8 cellular contexts compared by ENCODE assay signal in genomic region chr7:149027055-149027454, GRCh38. TPM values are rescaled to one million over a fixed set of nuclear protein-coding genes. Genes with fewer than 3 reads are reported as not detected.
DNase-seq lines count a peak whose midpoint lies in the region; ATAC-seq and TF ChIP-seq lines count a peak whose summit lies in the region.

No MANE protein-coding gene starts in this region.

- H3K36me3 ChIP-seq in CD4-positive, alpha-beta memory T cell (ENCODE audit: insufficient read depth, low read length): no peaks in the 10 kb centered on the region
- peaks cover 16% of the 10 kb centered on the region for H3K36me3 ChIP-seq in neuron (ENCODE audit: insufficient read depth, low read length)

- POLR2A ChIA-PET in CD4-positive, alpha-beta memory T cell (lab: Charles Lee; ENCODE audit: partially characterized antibody): interaction anchor here (1.0 to 2.8 kb wide), 7 partner anchors 22 to 99 kb away, joined by 3 to 17 read pairs (median 4); partner anchors contain the start of genes ZNF425 and ZNF786

- ATAC-seq in omental fat pad (ENCODE audit: low FRiP score): no peak

- H2AFZ ChIP-seq in neuron (ENCODE audit: low read depth, low read length): no peak overlapping the region

- peak overlapping the region; percentile 40 to 86 for H3K4me3 ChIP-seq in CD4-positive, alpha-beta memory T cell (ENCODE audit: low read length in 2 of 2)
- H3K4me3 ChIP-seq in LNCaP clone FGC (ENCODE audit: low read depth, low read length): peak overlapping the region; percentile 93
- peak overlapping the region; percentile 92 for H3K4me3 ChIP-seq in neuron (ENCODE audit: low read length)

- peak overlapping the region; percentile 88 for H3K27ac ChIP-seq in CD4-positive, alpha-beta memory T cell (ENCODE audit: low read depth, low read length)

- H3K27me3 ChIP-seq in CD4-positive, alpha-beta memory T cell (ENCODE audit: insufficient read depth, low read length): no peaks in the 10 kb centered on the region
- no peaks in the 10 kb centered on the region for H3K27me3 ChIP-seq in neuron (ENCODE audit: insufficient read depth, low read length)

- CTCF ChIA-PET in CD4-positive, alpha-beta memory T cell (lab: Charles Lee; ENCODE audit: partially characterized antibody): interaction anchor here (0.9 to 8.6 kb wide), 5 partner anchors 9 to 235 kb away, joined by 3 to 84 read pairs (median 5); partner anchors contain the start of gene ZNF783

- H3K9me3 Mint-ChIP-seq in CD4-positive, alpha-beta memory T cell: no peaks in the 10 kb centered on the region
- no peaks in the 10 kb centered on the region for H3K9me3 Mint-ChIP-seq in dendritic cell treated with granulocyte-macrophage colony-stimulating factor and Interleukin-4, amounts not matched to agents 40 ng/mL and 50 ng/mL, for 4 days

- H3K36me3 Mint-ChIP-seq in CD4-positive, alpha-beta memory T cell: peaks cover 0 to 23% of the 10 kb centered on the region in 2 donors
- peaks cover 38% of the 10 kb centered on the region for H3K36me3 Mint-ChIP-seq in dendritic cell treated with granulocyte-macrophage colony-stimulating factor and Interleukin-4, amounts not matched to agents 40 ng/mL and 50 ng/mL, for 4 days (ENCODE audit: low read depth)

- no peaks in the 10 kb centered on the region for H3K9me3 ChIP-seq in CD4-positive, alpha-beta memory T cell (ENCODE audit: control insufficient read depth in 1 of 2, low read length in 2 of 2)
- H3K9me3 ChIP-seq in neuron (ENCODE audit: low read length): no peaks in the 10 kb centered on the region

- intact Hi-C loops in CD4-positive, alpha-beta memory T cell (cut with micrococcal nuclease): no loop called here
- intact Hi-C loops in dendritic cell treated with granulocyte-macrophage colony-stimulating factor and Interleukin-4, amounts not matched to agents 40 ng/mL and 50 ng/mL, for 4 days (cut with micrococcal nuclease): loop anchor here (5.0 kb wide), 1 partner anchor 40 kb away; no protein-coding TSS in a partner anchor

- H3K4me1 Mint-ChIP-seq in CD4-positive, alpha-beta memory T cell: peaks cover 38 to 68% (median 53%) of the 10 kb centered on the region in 4 donors
- H3K4me1 Mint-ChIP-seq in dendritic cell treated with granulocyte-macrophage colony-stimulating factor and Interleukin-4, amounts not matched to agents 40 ng/mL and 50 ng/mL, for 4 days (ENCODE audit: low read depth): peaks cover 47% of the 10 kb centered on the region

- peak in 1 of 5 donors; percentile 3 for DNase-seq in CD4-positive, alpha-beta memory T cell
- DNase-seq in LNCaP clone FGC (ENCODE audit: low read depth) (no peak), omental fat pad (ENCODE audit: low spot score) (no peak), occipital lobe (lab: John Stamatoyannopoulos, UW) (no peak), cerebellar nuclear complex (lab: John Stamatoyannopoulos, UW) (no peak)
- no peak for DNase-seq in NK-92 treated with Interleukin-12 subunit alpha and Interleukin-12 subunit beta, amount 100 ng/mL, for 24 hours (lab: John Stamatoyannopoulos, UW)

- no peaks in the 10 kb centered on the region for H3K27me3 Mint-ChIP-seq in CD4-positive, alpha-beta memory T cell
- H3K27me3 Mint-ChIP-seq in dendritic cell treated with granulocyte-macrophage colony-stimulating factor and Interleukin-4, amounts not matched to agents 40 ng/mL and 50 ng/mL, for 4 days: peaks cover 5% of the 10 kb centered on the region

- peaks cover 40% of the 10 kb centered on the region for H3K4me1 ChIP-seq in CD4-positive, alpha-beta memory T cell (ENCODE audit: insufficient read depth, low read length)
- peaks cover 12% of the 10 kb centered on the region for H3K4me1 ChIP-seq in neuron (ENCODE audit: insufficient read depth, low read length)

- H3K4me3 Mint-ChIP-seq in CD4-positive, alpha-beta memory T cell: peak overlapping the region; percentile 88 to 95 (median 92)
- peak overlapping the region; percentile 96 for H3K4me3 Mint-ChIP-seq in dendritic cell treated with granulocyte-macrophage colony-stimulating factor and Interleukin-4, amounts not matched to agents 40 ng/mL and 50 ng/mL, for 4 days

- no peak for TF ChIP-seq CTCF in LNCaP clone FGC (IDR thresholded peaks at IDR 0.05; ENCODE audit: control insufficient read depth, extremely low read depth, insufficient read depth)
- no peak for TF ChIP-seq CTCF in omental fat pad (IDR thresholded peaks at IDR 0.05)

- H3K27ac Mint-ChIP-seq in CD4-positive, alpha-beta memory T cell: peak overlapping the region; percentile 90 to 97 (median 93)
- peak overlapping the region; percentile 97 for H3K27ac Mint-ChIP-seq in dendritic cell treated with granulocyte-macrophage colony-stimulating factor and Interleukin-4, amounts not matched to agents 40 ng/mL and 50 ng/mL, for 4 days

RNA-seq across cellular contexts. Expression of gene PDIA4, which starts 1.2 kb away (rescaled TPM):
- total RNA-seq in CD4-positive, alpha-beta memory T cell: 10 to 100 TPM; 82.8 to 87.1 TPM
- polyA plus RNA-seq in CD4-positive, alpha-beta memory T cell: 100 to 1,000 TPM; 102 to 125 TPM
- total RNA-seq in omental fat pad (100 to 1,000 TPM in 1 of 4 donors, 10 to 100 TPM in 3; 57.1 to 114 (median 74.0) TPM), occipital lobe (69.6 TPM)
